11 cellular contexts compared by ENCODE assay signal in genomic region chr15:50676799-50677483, GRCh38. TPM values are rescaled to one million over a fixed set of nuclear protein-coding genes. Genes with fewer than 3 reads are reported as not detected.
A peak's percentile ranks its signal among the peaks of the same experiment; 100 is the strongest.
DNase-seq lines count a peak whose midpoint lies in the region; ATAC-seq, FAIRE-seq and TF ChIP-seq lines count a peak whose summit lies in the region.
"Had no signal": no experiment of that assay in that cellular context is flagged by ENCODE, and none has a peak within 500 bp of the region (broad histone marks: within the 10 kb centered on the region; RNA-seq: fewer than 3 reads in every experiment).

No MANE protein-coding gene starts in this region.

- WGBS in trophoblast cell (ENCODE audit: extremely low coverage, insufficient coverage, insufficient read length) = no CpG with 5 or more reads among the region's 6 CpGs

- no peak overlapping the region for H2BK120ac ChIP-seq in trophoblast cell (ENCODE audit: insufficient read depth, low read length, poor library complexity)

- H3K9me3 ChIP-seq in fibroblast of lung (ENCODE audit: control insufficient read depth, insufficient read depth, low read depth, low read length) (no peaks in the 10 kb centered on the region), trophoblast cell (ENCODE audit: insufficient read depth, low read depth, low read length) (no peaks in the 10 kb centered on the region)

- no peak overlapping the region for H2BK12ac ChIP-seq in trophoblast cell (ENCODE audit: low read length)

- H4K20me1 ChIP-seq in fibroblast of lung (ENCODE audit: control insufficient read depth, extremely low read depth, insufficient read depth, low read length) = no peaks in the 10 kb centered on the region

- peak overlapping the region; percentile 27 for H3K4me2 ChIP-seq in fibroblast of lung (ENCODE audit: extremely low read depth, insufficient read depth, low read length)
- no peak overlapping the region for H3K4me2 ChIP-seq in trophoblast cell (ENCODE audit: low read length)

- no peak overlapping the region for H4K91ac ChIP-seq in trophoblast cell (ENCODE audit: low read depth, low read length)

- no peak overlapping the region for H2BK5ac ChIP-seq in trophoblast cell (ENCODE audit: low read depth, low read length, poor library complexity)

- H3K27me3 ChIP-seq in fibroblast of lung (ENCODE audit: control insufficient read depth, insufficient read depth, low read length) (no peaks in the 10 kb centered on the region), trophoblast cell (ENCODE audit: insufficient read depth, low read length) (no peaks in the 10 kb centered on the region)

- H3K27ac ChIP-seq in fibroblast of lung (ENCODE audit: insufficient read depth, low read length) = peak overlapping the region; percentile 42
- peak overlapping the region; percentile 51 for H3K27ac ChIP-seq in trophoblast cell (ENCODE audit: low read depth, low read length)

- H4K8ac ChIP-seq in trophoblast cell (ENCODE audit: low read depth, low read length) = no peak overlapping the region

- H2AK5ac ChIP-seq in trophoblast cell (ENCODE audit: low read length) = no peak overlapping the region

- H3K79me2 ChIP-seq in fibroblast of lung (ENCODE audit: control insufficient read depth, insufficient read depth, low read length) = peaks cover 71% of the 10 kb centered on the region
- peaks cover 2% of the 10 kb centered on the region for H3K79me2 ChIP-seq in trophoblast cell (ENCODE audit: control insufficient read depth, insufficient read depth, low read length, poor library complexity)

- no peak overlapping the region for H3K23ac ChIP-seq in trophoblast cell (ENCODE audit: low read length)

- peak; percentile 86 for FAIRE-seq in RCC 7860 (lab: Jason Lieb, UNC)

- no peak for ATAC-seq in GM18498 (IDR thresholded peaks at IDR 0.05; ENCODE audit: unreplicated experiment)
- no peak for ATAC-seq in HG02623 (IDR thresholded peaks at IDR 0.05; ENCODE audit: unreplicated experiment)

- DNase-seq in EL = peak; percentile 82
- DNase-seq in RCC 7860 (ENCODE audit: low spot score) = peak; percentile 80
- peak; percentile 9 to 63 for DNase-seq in fibroblast of lung (ENCODE audit: low read depth in 2 of 2)
- peak; percentile 77 to 79 for DNase-seq in trophoblast cell
- DNase-seq in KG1 (lab: John Stamatoyannopoulos, UW) = no peak
- DNase-seq in NCI-H2171 (lab: John Stamatoyannopoulos, UW) = no peak
- DNase-seq: cortex of kidney, NCI-H187, SHP77 treated with DMSO at 0.1 percent for 48 hours had no signal

- H3K18ac ChIP-seq in trophoblast cell (ENCODE audit: low read length) = no peak overlapping the region

- no peaks in the 10 kb centered on the region for H3K79me1 ChIP-seq in trophoblast cell (ENCODE audit: low read length)

- TF ChIP-seq CTCF in fibroblast of lung (conservative IDR thresholded peaks at IDR 0.05 in 1 of 2, IDR thresholded peaks at IDR 0.05 in 1 of 2; ENCODE audit: low read depth in 1 of 2, low read length in 2 of 2) = no peak

- H2AFZ ChIP-seq in fibroblast of lung (ENCODE audit: low read length) = no peak overlapping the region
- H2AFZ ChIP-seq in trophoblast cell (ENCODE audit: insufficient read depth, low read length, poor library complexity) = no peak overlapping the region

- H4K12ac ChIP-seq in trophoblast cell (ENCODE audit: low read depth, low read length) = no peak overlapping the region

- peak overlapping the region; percentile 62 for H3K4ac ChIP-seq in trophoblast cell (ENCODE audit: low read depth, low read length)

- H3K4me1 ChIP-seq in fibroblast of lung (ENCODE audit: control insufficient read depth, extremely low read depth, insufficient read depth, low read length) (no peaks in the 10 kb centered on the region), trophoblast cell (ENCODE audit: control insufficient read depth in 1 of 2, insufficient read depth in 2 of 2, low read length in 2 of 2) (peaks cover 4 to 6% of the 10 kb centered on the region in 2 experiments)

- no peak overlapping the region for H3K4me3 ChIP-seq in fibroblast of lung (replicated peaks in 1 of 4; ENCODE audit: control extremely low read depth in 1 of 4, insufficient read depth in 1 of 4, low read depth in 3 of 4, low read length in 4 of 4)
- H3K4me3 ChIP-seq in trophoblast cell (ENCODE audit: low read depth, low read length) = no peak overlapping the region

- H3K9ac ChIP-seq in fibroblast of lung (ENCODE audit: insufficient read depth, low read length) (peak overlapping the region; percentile 20), trophoblast cell (ENCODE audit: low read length) (no peak overlapping the region)

- H3K36me3 ChIP-seq in fibroblast of lung (ENCODE audit: control insufficient read depth, insufficient read depth, low read length) (peaks cover 2% of the 10 kb centered on the region), trophoblast cell (ENCODE audit: control insufficient read depth in 1 of 2, insufficient read depth in 2 of 2, low read length in 2 of 2) (no peaks in the 10 kb centered on the region)

- H3K14ac ChIP-seq in trophoblast cell (ENCODE audit: low read length) = no peak overlapping the region

RNA-seq across cellular contexts. Expression of gene TRPM7, which starts 9.7 kb away (rescaled TPM):
- 62.9 and 64.4 TPM in 2 replicates for total RNA-seq in fibroblast of lung
- 22.5 and 30.3 TPM in 2 replicates for polyA plus RNA-seq in fibroblast of lung
- 13.1 and 16.1 TPM in 2 replicates for polyA plus RNA-seq in fibroblast of lung (2012)
- polyA minus RNA-seq in fibroblast of lung (ENCODE audit: low replicate concordance) = 2.9 and 5.5 TPM in 2 replicates
- polyA plus RNA-seq in trophoblast cell (2013) = 23.5 and 24.5 TPM in 2 replicates

Comparison
In these comparisons a context has a peak if more than half of its experiments do, and no peak if none do; other contexts are left out.
1. DNase-seq: peak in EL (single experiment), RCC 7860 (single experiment), fibroblast of lung (2 of 2) and trophoblast cell (2 of 2); none in KG1 (single experiment) and NCI-H2171 (single experiment).